ENCODE assay signal across 8 cellular contexts in genomic region chr11:43868852-43869567, GRCh38. TPM values are rescaled to one million over a fixed set of nuclear protein-coding genes. Genes with fewer than 3 reads are reported as not detected.
A peak's percentile ranks its signal among the peaks of the same experiment; 100 is the strongest.
DNase-seq lines count a peak whose midpoint lies in the region; ATAC-seq and TF ChIP-seq lines count a peak whose summit lies in the region.

No MANE protein-coding gene starts in this region.

- H3K4me3 ChIP-seq in CD4-positive, alpha-beta memory T cell (ENCODE audit: low read length in 2 of 2) = no peak overlapping the region

- intact Hi-C loops in CD4-positive, alpha-beta memory T cell (cut with micrococcal nuclease) = loop anchor here (5.0 kb wide), 2 partner anchors 187 to 227 kb away; partner anchors contain the start of gene HSD17B12

- peaks cover 10 to 25% of the 10 kb centered on the region in 2 donors for H3K27me3 Mint-ChIP-seq in CD4-positive, alpha-beta memory T cell
- H3K27me3 Mint-ChIP-seq in effector memory CD8-positive, alpha-beta T cell = peaks cover 34 to 50% of the 10 kb centered on the region in 2 donors

- peaks cover 6% of the 10 kb centered on the region for H3K27me3 ChIP-seq in CD4-positive, alpha-beta memory T cell (ENCODE audit: insufficient read depth, low read length)

- CTCF ChIA-PET in CD4-positive, alpha-beta memory T cell (lab: Charles Lee; ENCODE audit: partially characterized antibody) = interaction anchor here (0.7 to 3.5 kb wide), 5 partner anchors 13 to 43 kb away, joined by 3 to 14 read pairs (median 4); no protein-coding TSS in a partner anchor
- CTCF ChIA-PET in RWPE1 (lab: Yijun Ruan, JAX) = interaction anchor here (1.3 kb wide), 1 partner anchor 17 kb away, joined by 3 read pairs; no protein-coding TSS in a partner anchor

- H3K9me3 ChIP-seq in CD4-positive, alpha-beta memory T cell (ENCODE audit: control insufficient read depth in 1 of 2, low read length in 2 of 2) = no peaks in the 10 kb centered on the region

- no peak for TF ChIP-seq CTCF in RWPE1 (conservative IDR thresholded peaks at IDR 0.05; ENCODE audit: low read depth)

- DNase-seq in CD4-positive, alpha-beta memory T cell = peak; percentile 48 to 62 (median 54)
- peak; percentile 75 for DNase-seq in RWPE1 (ENCODE audit: low spot score)
- DNase-seq in effector memory CD8-positive, alpha-beta T cell = peak; percentile 20 to 43 (median 35)
- peak; percentile 29 for DNase-seq in stimulated activated CD4-positive, alpha-beta T cell treated with anti-CD3 and anti-CD28 coated beads, Interleukin-2, amount 100 ng/mL, for 4 hours (ENCODE audit: low read depth)
- no peak for DNase-seq in COR-L47 (lab: John Stamatoyannopoulos, UW)
- DNase-seq in C1 segment of cervical spinal cord (lab: John Stamatoyannopoulos, UW) = no peak

- H3K27ac Mint-ChIP-seq in CD4-positive, alpha-beta memory T cell = peak overlapping the region; percentile 70 to 92 (median 83)
- peak overlapping the region; percentile 19 to 87 for H3K27ac Mint-ChIP-seq in effector memory CD8-positive, alpha-beta T cell

- no peaks in the 10 kb centered on the region for H3K36me3 Mint-ChIP-seq in CD4-positive, alpha-beta memory T cell
- no peaks in the 10 kb centered on the region for H3K36me3 Mint-ChIP-seq in effector memory CD8-positive, alpha-beta T cell (ENCODE audit: insufficient read depth)

- peaks cover 17% of the 10 kb centered on the region for H3K4me1 ChIP-seq in CD4-positive, alpha-beta memory T cell (ENCODE audit: insufficient read depth, low read length)

- ATAC-seq in GM19043 (IDR thresholded peaks at IDR 0.05; ENCODE audit: low read depth, unreplicated experiment) (peak; percentile 100), HG03108 (IDR thresholded peaks at IDR 0.05; ENCODE audit: unreplicated experiment) (peak; percentile 98)
- ATAC-seq in effector memory CD8-positive, alpha-beta T cell (replicated peaks) = peak; percentile 99

- POLR2A ChIA-PET in CD4-positive, alpha-beta memory T cell (lab: Charles Lee; ENCODE audit: partially characterized antibody) = interaction anchor here (1.0 to 1.1 kb wide), 2 partner anchors 9 to 12 kb away, joined by 3 read pairs; partner anchors contain the start of gene ALKBH3
- POLR2A ChIA-PET in RWPE1 (lab: Yijun Ruan, JAX; ENCODE audit: low non-redundant PET) = no interaction called here

- no peaks in the 10 kb centered on the region for H3K36me3 ChIP-seq in CD4-positive, alpha-beta memory T cell (ENCODE audit: insufficient read depth, low read length)

- peaks cover 0 to 2% (median 0%) of the 10 kb centered on the region in 8 donors for H3K9me3 Mint-ChIP-seq in CD4-positive, alpha-beta memory T cell
- H3K9me3 Mint-ChIP-seq in effector memory CD8-positive, alpha-beta T cell = no peaks in the 10 kb centered on the region

- H3K27ac ChIP-seq in CD4-positive, alpha-beta memory T cell (ENCODE audit: low read depth, low read length) = peak overlapping the region; percentile 40
- H3K27ac ChIP-seq in RWPE1 = peak overlapping the region; percentile 46

- peak overlapping the region; percentile 44 to 79 (median 66) for H3K4me3 Mint-ChIP-seq in CD4-positive, alpha-beta memory T cell
- H3K4me3 Mint-ChIP-seq in effector memory CD8-positive, alpha-beta T cell = peak overlapping the region; percentile 57 to 61

- peaks cover 11 to 23% (median 17%) of the 10 kb centered on the region in 4 donors for H3K4me1 Mint-ChIP-seq in CD4-positive, alpha-beta memory T cell
- peaks cover 12 to 19% of the 10 kb centered on the region in 2 donors for H3K4me1 Mint-ChIP-seq in effector memory CD8-positive, alpha-beta T cell (ENCODE audit: low read depth in 2 of 2)

RNA-seq across cellular contexts. Expression of gene ALKBH3, which starts 11.6 kb away (rescaled TPM):
- 10 to 100 TPM; 34.1 to 39.6 TPM for total RNA-seq in CD4-positive, alpha-beta memory T cell
- polyA plus RNA-seq in CD4-positive, alpha-beta memory T cell = 10 to 100 TPM; 36.5 to 49.8 TPM

Comparison
In these comparisons a context has a peak if more than half of its experiments do, and no peak if none do; other contexts are left out.
1. DNase-seq: peak in CD4-positive, alpha-beta memory T cell (5 of 5), RWPE1 (single experiment), effector memory CD8-positive, alpha-beta T cell (3 of 3) and stimulated activated CD4-positive, alpha-beta T cell treated with anti-CD3 and anti-CD28 coated beads, Interleukin-2, amount 100 ng/mL, for 4 hours (single experiment); none in COR-L47 (single experiment) and C1 segment of cervical spinal cord (0 of 14).
2. Peak in every context shown above with its lines, with median percentiles within 50 percentile points of each other: ATAC-seq.